In the genomic region with DNA sequence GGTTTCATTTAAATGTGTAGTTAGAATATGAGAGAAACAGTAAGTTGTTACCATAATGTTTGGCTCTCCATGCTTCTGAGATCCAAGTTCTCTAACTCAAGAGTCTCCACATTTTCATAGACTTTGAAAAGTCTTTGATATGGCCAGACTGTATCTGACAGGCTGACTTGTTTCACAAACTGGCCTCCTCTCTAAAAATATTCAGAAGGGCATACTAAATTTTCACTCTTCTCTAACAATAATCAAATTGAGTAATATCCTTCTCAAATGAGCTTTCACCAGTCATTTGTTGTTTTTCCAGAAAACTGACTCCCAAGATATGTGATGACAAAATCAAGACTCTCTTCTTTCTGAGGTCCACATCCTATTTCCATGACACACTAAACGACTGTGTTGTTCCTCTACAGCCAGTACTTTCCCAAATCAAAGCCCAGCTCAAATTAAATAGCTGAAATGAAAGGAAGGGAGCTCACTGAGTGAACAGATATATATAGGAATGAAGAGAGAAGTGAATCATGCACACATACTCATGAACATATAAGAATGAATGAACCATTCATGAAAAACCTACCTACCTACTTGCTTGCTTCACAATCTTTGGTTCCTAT, we compare ENCODE assay signal across 1 cellular context.
TF ChIP-seq lines count a peak whose summit lies in the region.

No MANE protein-coding gene starts in this region.

TF ChIP-seq in HepG2, 621 proteins besides CTCF, POLR2A, EP300 and RAD21 (continued from another document):
- no peak for TF ChIP-seq BCLAF1 (IDR thresholded peaks at IDR 0.05)
- no peak for TF ChIP-seq MEF2D (CRISPR knock-in tag; IDR thresholded peaks at IDR 0.05)
- no peak for TF ChIP-seq HMG20B (CRISPR knock-in tag; conservative IDR thresholded peaks at IDR 0.05)
- TF ChIP-seq TBX2 (CRISPR knock-in tag; IDR thresholded peaks at IDR 0.05; ENCODE audit: borderline replicate concordance): no peak
- no peak for TF ChIP-seq YY1 (IDR thresholded peaks at IDR 0.05; ENCODE audit: insufficient read depth, insufficient replicate concordance, low read depth, low read length)
- TF ChIP-seq NONO (IDR thresholded peaks at IDR 0.05): no peak
- TF ChIP-seq NONO (CRISPR knock-in tag; conservative IDR thresholded peaks at IDR 0.05): no peak
- TF ChIP-seq ZNF382 (CRISPR knock-in tag; IDR thresholded peaks at IDR 0.05; ENCODE audit: borderline replicate concordance): no peak
- no peak for TF ChIP-seq ZNF577 (CRISPR knock-in tag; IDR thresholded peaks at IDR 0.05; ENCODE audit: borderline replicate concordance, low read depth)
- TF ChIP-seq SYNCRIP (IDR thresholded peaks at IDR 0.05; ENCODE audit: insufficient read depth, low read depth, low read length): no peak
- no peak for TF ChIP-seq PHF8 (CRISPR knock-in tag; IDR thresholded peaks at IDR 0.05)
- no peak for TF ChIP-seq ZNF792 (CRISPR knock-in tag; IDR thresholded peaks at IDR 0.05)
- no peak for TF ChIP-seq ZNF547 (CRISPR knock-in tag; IDR thresholded peaks at IDR 0.05)
